ENCODE assay signal across 2 cellular contexts in genomic region chr15:42157381-42157780, GRCh38.
TF ChIP-seq lines count a peak whose summit lies in the region.

No MANE protein-coding gene starts in this region.

TF ChIP-seq in GM23338, 12 proteins besides CTCF, POLR2A, EP300 and RAD21:
- TF ChIP-seq, protein P1, sequence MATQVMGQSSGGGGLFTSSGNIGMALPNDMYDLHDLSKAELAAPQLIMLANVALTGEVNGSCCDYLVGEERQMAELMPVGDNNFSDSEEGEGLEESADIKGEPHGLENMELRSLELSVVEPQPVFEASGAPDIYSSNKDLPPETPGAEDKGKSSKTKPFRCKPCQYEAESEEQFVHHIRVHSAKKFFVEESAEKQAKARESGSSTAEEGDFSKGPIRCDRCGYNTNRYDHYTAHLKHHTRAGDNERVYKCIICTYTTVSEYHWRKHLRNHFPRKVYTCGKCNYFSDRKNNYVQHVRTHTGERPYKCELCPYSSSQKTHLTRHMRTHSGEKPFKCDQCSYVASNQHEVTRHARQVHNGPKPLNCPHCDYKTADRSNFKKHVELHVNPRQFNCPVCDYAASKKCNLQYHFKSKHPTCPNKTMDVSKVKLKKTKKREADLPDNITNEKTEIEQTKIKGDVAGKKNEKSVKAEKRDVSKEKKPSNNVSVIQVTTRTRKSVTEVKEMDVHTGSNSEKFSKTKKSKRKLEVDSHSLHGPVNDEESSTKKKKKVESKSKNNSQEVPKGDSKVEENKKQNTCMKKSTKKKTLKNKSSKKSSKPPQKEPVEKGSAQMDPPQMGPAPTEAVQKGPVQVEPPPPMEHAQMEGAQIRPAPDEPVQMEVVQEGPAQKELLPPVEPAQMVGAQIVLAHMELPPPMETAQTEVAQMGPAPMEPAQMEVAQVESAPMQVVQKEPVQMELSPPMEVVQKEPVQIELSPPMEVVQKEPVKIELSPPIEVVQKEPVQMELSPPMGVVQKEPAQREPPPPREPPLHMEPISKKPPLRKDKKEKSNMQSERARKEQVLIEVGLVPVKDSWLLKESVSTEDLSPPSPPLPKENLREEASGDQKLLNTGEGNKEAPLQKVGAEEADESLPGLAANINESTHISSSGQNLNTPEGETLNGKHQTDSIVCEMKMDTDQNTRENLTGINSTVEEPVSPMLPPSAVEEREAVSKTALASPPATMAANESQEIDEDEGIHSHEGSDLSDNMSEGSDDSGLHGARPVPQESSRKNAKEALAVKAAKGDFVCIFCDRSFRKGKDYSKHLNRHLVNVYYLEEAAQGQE (IDR thresholded peaks at IDR 0.05; ENCODE audit: unreplicated experiment) = no peak
- no peak for TF ChIP-seq ZNF114 (CRISPR knock-in tag; IDR thresholded peaks at IDR 0.05)
- no peak for TF ChIP-seq EZH2 (IDR thresholded peaks at IDR 0.05; ENCODE audit: low read depth, unreplicated experiment)
- no peak for TF ChIP-seq ETS1 (IDR thresholded peaks at IDR 0.05)
- no peak for TF ChIP-seq POLR2AphosphoS5 (IDR thresholded peaks at IDR 0.05; ENCODE audit: low read depth)
- TF ChIP-seq JUNB (IDR thresholded peaks at IDR 0.05; ENCODE audit: unreplicated experiment) = no peak
- TF ChIP-seq, protein P2, sequence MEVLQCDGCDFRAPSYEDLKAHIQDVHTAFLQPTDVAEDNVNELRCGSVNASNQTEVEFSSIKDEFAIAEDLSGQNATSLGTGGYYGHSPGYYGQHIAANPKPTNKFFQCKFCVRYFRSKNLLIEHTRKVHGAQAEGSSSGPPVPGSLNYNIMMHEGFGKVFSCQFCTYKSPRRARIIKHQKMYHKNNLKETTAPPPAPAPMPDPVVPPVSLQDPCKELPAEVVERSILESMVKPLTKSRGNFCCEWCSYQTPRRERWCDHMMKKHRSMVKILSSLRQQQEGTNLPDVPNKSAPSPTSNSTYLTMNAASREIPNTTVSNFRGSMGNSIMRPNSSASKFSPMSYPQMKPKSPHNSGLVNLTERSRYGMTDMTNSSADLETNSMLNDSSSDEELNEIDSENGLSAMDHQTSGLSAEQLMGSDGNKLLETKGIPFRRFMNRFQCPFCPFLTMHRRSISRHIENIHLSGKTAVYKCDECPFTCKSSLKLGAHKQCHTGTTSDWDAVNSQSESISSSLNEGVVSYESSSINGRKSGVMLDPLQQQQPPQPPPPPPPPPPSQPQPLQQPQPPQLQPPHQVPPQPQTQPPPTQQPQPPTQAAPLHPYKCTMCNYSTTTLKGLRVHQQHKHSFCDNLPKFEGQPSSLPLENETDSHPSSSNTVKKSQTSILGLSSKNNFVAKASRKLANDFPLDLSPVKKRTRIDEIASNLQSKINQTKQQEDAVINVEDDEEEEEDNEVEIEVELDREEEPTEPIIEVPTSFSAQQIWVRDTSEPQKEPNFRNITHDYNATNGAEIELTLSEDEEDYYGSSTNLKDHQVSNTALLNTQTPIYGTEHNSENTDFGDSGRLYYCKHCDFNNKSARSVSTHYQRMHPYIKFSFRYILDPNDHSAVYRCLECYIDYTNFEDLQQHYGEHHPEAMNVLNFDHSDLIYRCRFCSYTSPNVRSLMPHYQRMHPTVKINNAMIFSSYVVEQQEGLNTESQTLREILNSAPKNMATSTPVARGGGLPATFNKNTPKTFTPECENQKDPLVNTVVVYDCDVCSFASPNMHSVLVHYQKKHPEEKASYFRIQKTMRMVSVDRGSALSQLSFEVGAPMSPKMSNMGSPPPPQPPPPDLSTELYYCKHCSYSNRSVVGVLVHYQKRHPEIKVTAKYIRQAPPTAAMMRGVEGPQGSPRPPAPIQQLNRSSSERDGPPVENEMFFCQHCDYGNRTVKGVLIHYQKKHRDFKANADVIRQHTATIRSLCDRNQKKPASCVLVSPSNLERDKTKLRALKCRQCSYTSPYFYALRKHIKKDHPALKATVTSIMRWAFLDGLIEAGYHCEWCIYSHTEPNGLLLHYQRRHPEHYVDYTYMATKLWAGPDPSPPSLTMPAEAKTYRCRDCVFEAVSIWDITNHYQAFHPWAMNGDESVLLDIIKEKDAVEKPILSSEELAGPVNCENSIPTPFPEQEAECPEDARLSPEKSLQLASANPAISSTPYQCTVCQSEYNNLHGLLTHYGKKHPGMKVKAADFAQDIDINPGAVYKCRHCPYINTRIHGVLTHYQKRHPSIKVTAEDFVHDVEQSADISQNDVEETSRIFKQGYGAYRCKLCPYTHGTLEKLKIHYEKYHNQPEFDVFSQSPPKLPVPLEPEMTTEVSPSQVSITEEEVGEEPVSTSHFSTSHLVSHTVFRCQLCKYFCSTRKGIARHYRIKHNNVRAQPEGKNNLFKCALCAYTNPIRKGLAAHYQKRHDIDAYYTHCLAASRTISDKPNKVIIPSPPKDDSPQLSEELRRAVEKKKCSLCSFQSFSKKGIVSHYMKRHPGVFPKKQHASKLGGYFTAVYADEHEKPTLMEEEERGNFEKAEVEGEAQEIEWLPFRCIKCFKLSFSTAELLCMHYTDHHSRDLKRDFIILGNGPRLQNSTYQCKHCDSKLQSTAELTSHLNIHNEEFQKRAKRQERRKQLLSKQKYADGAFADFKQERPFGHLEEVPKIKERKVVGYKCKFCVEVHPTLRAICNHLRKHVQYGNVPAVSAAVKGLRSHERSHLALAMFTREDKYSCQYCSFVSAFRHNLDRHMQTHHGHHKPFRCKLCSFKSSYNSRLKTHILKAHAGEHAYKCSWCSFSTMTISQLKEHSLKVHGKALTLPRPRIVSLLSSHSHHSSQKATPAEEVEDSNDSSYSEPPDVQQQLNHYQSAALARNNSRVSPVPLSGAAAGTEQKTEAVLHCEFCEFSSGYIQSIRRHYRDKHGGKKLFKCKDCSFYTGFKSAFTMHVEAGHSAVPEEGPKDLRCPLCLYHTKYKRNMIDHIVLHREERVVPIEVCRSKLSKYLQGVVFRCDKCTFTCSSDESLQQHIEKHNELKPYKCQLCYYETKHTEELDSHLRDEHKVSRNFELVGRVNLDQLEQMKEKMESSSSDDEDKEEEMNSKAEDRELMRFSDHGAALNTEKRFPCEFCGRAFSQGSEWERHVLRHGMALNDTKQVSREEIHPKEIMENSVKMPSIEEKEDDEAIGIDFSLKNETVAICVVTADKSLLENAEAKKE (CRISPR knock-in tag; IDR thresholded peaks at IDR 0.05) = no peak
- no peak for TF ChIP-seq STAT1 (IDR thresholded peaks at IDR 0.05; ENCODE audit: unreplicated experiment)
- TF ChIP-seq EZH2phosphoT487 (IDR thresholded peaks at IDR 0.05; ENCODE audit: unreplicated experiment) = no peak
- TF ChIP-seq NANOG (IDR thresholded peaks at IDR 0.05; ENCODE audit: borderline replicate concordance) = no peak
- no peak for TF ChIP-seq CREB1 (CRISPR knock-in tag; IDR thresholded peaks at IDR 0.05; ENCODE audit: low read depth)
- TF ChIP-seq ZNF331 (CRISPR knock-in tag; IDR thresholded peaks at IDR 0.05; ENCODE audit: low read depth) = no peak

TF ChIP-seq in H1, 55 proteins besides CTCF, POLR2A, EP300 and RAD21:
- TF ChIP-seq HDAC2 (IDR thresholded peaks at IDR 0.05; ENCODE audit: borderline replicate concordance in 1 of 2, low read depth in 2 of 2, low read length in 2 of 2) (no peak), POLR2AphosphoS5 (IDR thresholded peaks at IDR 0.05; ENCODE audit: low read depth, low read length) (no peak), CBX8 (IDR thresholded peaks at IDR 0.05; ENCODE audit: borderline replicate concordance, low read depth, low read length) (no peak), RNF2 (IDR thresholded peaks at IDR 0.05; ENCODE audit: borderline replicate concordance, low read depth, low read length, missing control alignments, poor library complexity, severe bottlenecking) (no peak), RFX5 (IDR thresholded peaks at IDR 0.05; ENCODE audit: borderline replicate concordance, low read depth, low read length) (no peak), SIRT6 (IDR thresholded peaks at IDR 0.05; ENCODE audit: low read length) (no peak), CEBPB (IDR thresholded peaks at IDR 0.05; ENCODE audit: low read depth, low read length) (no peak), CHD2 (IDR thresholded peaks at IDR 0.05; ENCODE audit: low read length) (no peak)
